Comparison of ENCODE assay signal across 12 cellular contexts in the genomic region with DNA sequence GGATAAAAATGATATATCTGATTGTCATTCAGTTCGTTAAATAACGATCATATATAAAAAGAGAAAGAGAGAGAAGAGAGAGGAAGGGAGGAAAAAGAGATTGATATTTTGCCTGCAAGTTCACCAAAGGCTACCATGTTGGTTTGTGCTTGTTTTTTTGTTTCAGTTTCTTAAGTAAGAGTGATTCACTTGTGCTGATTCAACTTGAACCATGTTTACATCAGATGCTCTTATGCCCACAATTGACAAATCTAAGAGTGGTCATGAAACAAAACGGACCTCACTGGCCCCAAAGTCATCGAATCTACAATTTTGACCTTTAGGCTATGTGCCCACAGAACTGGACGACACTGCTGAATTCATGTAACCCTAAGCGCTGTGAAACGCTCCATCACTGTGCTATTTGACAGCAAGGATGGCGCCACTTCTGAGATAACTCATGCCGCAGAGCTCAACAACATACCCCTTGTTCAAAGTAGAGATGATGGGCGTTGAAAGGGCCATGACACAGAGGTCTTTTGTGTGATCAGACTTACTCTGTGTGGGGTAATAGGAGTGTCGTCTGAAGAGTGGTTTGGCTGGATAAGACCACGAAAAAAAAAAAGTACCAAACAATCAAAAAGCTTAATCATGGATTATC.
DNase-seq lines count a peak whose midpoint lies in the region; ATAC-seq and TF ChIP-seq lines count a peak whose summit lies in the region.
"Had no signal": no experiment of that assay in that cellular context is flagged by ENCODE, and none has a peak within 500 bp of the region (broad histone marks: within the 10 kb centered on the region; RNA-seq: fewer than 3 reads in every experiment).

No MANE protein-coding gene starts in this region.

- no peak for TF ChIP-seq CTCF in fibroblast of pulmonary artery (IDR thresholded peaks at IDR 0.05; ENCODE audit: low read length, missing control alignments)

- no peak overlapping the region for H3K27ac Mint-ChIP-seq in activated naive CD4-positive, alpha-beta T cell treated with anti-CD3 and anti-CD28 coated beads, Interleukin-2, amount 10 ng/mL, durations not matched to agents 7 days and 5 days
- H3K27ac Mint-ChIP-seq in activated T-helper 17 cell treated with anti-CD3 and anti-CD28 coated beads, Interleukin-2, amount 50 U/mL, for 72 hours: peak overlapping the region; percentile 71
- H3K27ac Mint-ChIP-seq: nephron progenitor cell had no signal

- H3K4me3 Mint-ChIP-seq in activated naive CD4-positive, alpha-beta T cell treated with anti-CD3 and anti-CD28 coated beads, Interleukin-2, amount 10 ng/mL, durations not matched to agents 7 days and 5 days: no peak overlapping the region
- peak overlapping the region; percentile 25 for H3K4me3 Mint-ChIP-seq in activated T-helper 17 cell treated with anti-CD3 and anti-CD28 coated beads, Interleukin-2, amount 50 U/mL, for 72 hours
- H3K4me3 Mint-ChIP-seq: nephron progenitor cell had no signal

- in situ Hi-C loops in ACHN (cut with HindIII; ENCODE audit: low pct_ligation_motif_present, low pct_unique_long_range_greater_than_20kb, low sequenced_read_pairs): no loop called here

- CTCF ChIA-PET in activated naive CD4-positive, alpha-beta T cell treated with anti-CD3 and anti-CD28 coated beads, Interleukin-2, amount 10 ng/mL, durations not matched to agents 7 days and 5 days (lab: Charles Lee): no interaction called here

- no peaks in the 10 kb centered on the region for H3K4me1 Mint-ChIP-seq in activated naive CD4-positive, alpha-beta T cell treated with anti-CD3 and anti-CD28 coated beads, Interleukin-2, amount 10 ng/mL, durations not matched to agents 7 days and 5 days
- peaks cover 17% of the 10 kb centered on the region for H3K4me1 Mint-ChIP-seq in activated T-helper 17 cell treated with anti-CD3 and anti-CD28 coated beads, Interleukin-2, amount 50 U/mL, for 72 hours

- no peak overlapping the region for H3K4me3 ChIP-seq in fibroblast of pulmonary artery (replicated peaks; ENCODE audit: low read depth, low read length)
- H3K4me3 ChIP-seq: SK-N-MC had no signal

- ATAC-seq in activated T-helper 17 cell treated with anti-CD3 and anti-CD28 coated beads, Interleukin-2, amount 50 U/mL, for 72 hours (replicated peaks): peak; percentile 77
- ATAC-seq in stimulated activated naive CD8-positive, alpha-beta T cell treated with anti-CD3 and anti-CD28 coated beads, Interleukin-15, Interleukin-2, amounts not matched to agents 100 U/mL and 50 U/mL, for 24 hours: peak; percentile 77
- ATAC-seq in GM19328 (IDR thresholded peaks at IDR 0.05; ENCODE audit: unreplicated experiment) (no peak), HG03108 (IDR thresholded peaks at IDR 0.05; ENCODE audit: unreplicated experiment) (no peak)

- DNase-seq in activated naive CD4-positive, alpha-beta T cell treated with Interleukin-2 at 50 U/mL for 16 hours: peak; percentile 28
- no peak for DNase-seq in activated naive CD4-positive, alpha-beta T cell treated with anti-CD3 and anti-CD28 coated beads, Interleukin-2, amount 10 ng/mL, durations not matched to agents 7 days and 5 days
- DNase-seq in fibroblast of pulmonary artery (ENCODE audit: low read depth) (peak; percentile 25), ACHN (no peak)
- DNase-seq in stimulated activated naive CD8-positive, alpha-beta T cell treated with anti-CD3 and anti-CD28 coated beads, Interleukin-15, Interleukin-2, amounts not matched to agents 100 U/mL and 50 U/mL, for 24 hours: peak; percentile 9
- DNase-seq: erythroblast, NCI-H1048, nephron progenitor cell had no signal

- H3K27me3 Mint-ChIP-seq in activated naive CD4-positive, alpha-beta T cell treated with anti-CD3 and anti-CD28 coated beads, Interleukin-2, amount 10 ng/mL, durations not matched to agents 7 days and 5 days: no peaks in the 10 kb centered on the region
- peaks cover 20% of the 10 kb centered on the region for H3K27me3 Mint-ChIP-seq in activated T-helper 17 cell treated with anti-CD3 and anti-CD28 coated beads, Interleukin-2, amount 50 U/mL, for 72 hours

- no peaks in the 10 kb centered on the region for H3K9me3 Mint-ChIP-seq in activated naive CD4-positive, alpha-beta T cell treated with anti-CD3 and anti-CD28 coated beads, Interleukin-2, amount 10 ng/mL, durations not matched to agents 7 days and 5 days
- no peaks in the 10 kb centered on the region for H3K9me3 Mint-ChIP-seq in activated T-helper 17 cell treated with anti-CD3 and anti-CD28 coated beads, Interleukin-2, amount 50 U/mL, for 72 hours
- H3K9me3 Mint-ChIP-seq: nephron progenitor cell had no signal

- no peaks in the 10 kb centered on the region for H3K36me3 Mint-ChIP-seq in activated naive CD4-positive, alpha-beta T cell treated with anti-CD3 and anti-CD28 coated beads, Interleukin-2, amount 10 ng/mL, durations not matched to agents 7 days and 5 days
- H3K36me3 Mint-ChIP-seq in activated T-helper 17 cell treated with anti-CD3 and anti-CD28 coated beads, Interleukin-2, amount 50 U/mL, for 72 hours (ENCODE audit: low read depth): no peaks in the 10 kb centered on the region

Comparison
In these comparisons a context has a peak if more than half of its experiments do, and no peak if none do; other contexts are left out.
1. DNase-seq: peak in activated naive CD4-positive, alpha-beta T cell treated with Interleukin-2 at 50 U/mL for 16 hours (single experiment), fibroblast of pulmonary artery (single experiment) and stimulated activated naive CD8-positive, alpha-beta T cell treated with anti-CD3 and anti-CD28 coated beads, Interleukin-15, Interleukin-2, amounts not matched to agents 100 U/mL and 50 U/mL, for 24 hours (single experiment); none in activated naive CD4-positive, alpha-beta T cell treated with anti-CD3 and anti-CD28 coated beads, Interleukin-2, amount 10 ng/mL, durations not matched to agents 7 days and 5 days (single experiment) and ACHN (single experiment).
2. ATAC-seq: peak in activated T-helper 17 cell treated with anti-CD3 and anti-CD28 coated beads, Interleukin-2, amount 50 U/mL, for 72 hours (single experiment) and stimulated activated naive CD8-positive, alpha-beta T cell treated with anti-CD3 and anti-CD28 coated beads, Interleukin-15, Interleukin-2, amounts not matched to agents 100 U/mL and 50 U/mL, for 24 hours (single experiment); none in GM19328 (single experiment) and HG03108 (single experiment).